In the genomic region with DNA sequence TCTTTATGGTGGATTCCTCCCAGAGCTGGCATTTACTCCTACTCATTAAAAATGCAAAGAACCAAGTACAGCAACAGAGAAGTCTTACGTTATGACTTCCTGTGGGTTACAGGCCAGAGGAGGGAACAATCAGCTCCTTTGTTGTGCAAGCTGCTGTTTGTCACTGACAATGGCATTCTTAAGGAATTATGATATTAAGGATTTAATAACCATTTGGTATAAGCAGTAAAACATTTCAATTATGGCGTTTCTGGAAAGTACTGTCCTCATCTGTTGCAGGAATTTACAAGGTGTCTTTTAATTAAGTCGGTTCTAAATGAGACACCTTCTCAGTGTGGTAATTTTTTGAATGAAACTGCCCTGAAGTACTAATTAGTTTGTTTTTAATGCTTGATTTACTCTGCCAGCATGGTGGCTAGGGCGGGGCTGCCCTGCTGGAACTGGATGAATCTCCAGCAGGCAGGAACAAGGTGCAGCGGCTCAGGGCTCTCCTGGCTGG, we compare ENCODE assay signal across 10 cellular contexts. TPM values are rescaled to one million over a fixed set of nuclear protein-coding genes. Genes with fewer than 3 reads are reported as not detected.
A peak's percentile ranks its signal among the peaks of the same experiment; 100 is the strongest.
DNase-seq lines count a peak whose midpoint lies in the region; TF ChIP-seq lines count a peak whose summit lies in the region.
"Had no signal": no experiment of that assay in that cellular context is flagged by ENCODE, and none has a peak within 500 bp of the region (broad histone marks: within the 10 kb centered on the region; RNA-seq: fewer than 3 reads in every experiment).

No MANE protein-coding gene starts in this region.

- H3K4me1 ChIP-seq in colonic mucosa, result no peaks in the 10 kb centered on the region
- peaks cover 0 to 6% (median 0%) of the 10 kb centered on the region in 4 donors for H3K4me1 ChIP-seq in stomach

- TF ChIP-seq CTCF in colonic mucosa (IDR thresholded peaks at IDR 0.05) (no peak), retinal pigment epithelial cell (conservative IDR thresholded peaks at IDR 0.05; ENCODE audit: low read depth, low read length) (no peak), stomach (IDR thresholded peaks at IDR 0.05) (no peak)

- intact Hi-C loops in colonic mucosa (cut with DNase I), result no loop called here
- intact Hi-C loops in stomach (cut with DNase I; ENCODE audit: low total_unique reads), result no loop called here

- H3K27ac ChIP-seq in colonic mucosa (no peak overlapping the region), stomach (no peak overlapping the region)
- H3K27ac ChIP-seq: A549, cardiac muscle cell had no signal

- TF ChIP-seq POLR2A in stomach (IDR thresholded peaks at IDR 0.05), result no peak

- DNase-seq in NCI-H2081 (lab: John Stamatoyannopoulos, UW) (peak; percentile 6 to 24), NCI-H2081 treated with DMSO at 0.1 percent for 48 hours (lab: John Stamatoyannopoulos, UW) (no peak), NCI-H69 (lab: John Stamatoyannopoulos, UW) (peak; percentile 93), colonic mucosa (peak; percentile 40), retinal pigment epithelial cell (ENCODE audit: low read depth) (peak; percentile 89), stomach (no peak), Ammon's horn (ENCODE audit: low spot score) (no peak), putamen (ENCODE audit: low spot score) (no peak)

- 29 to 46% (median 43%) methylated on average over 5 of the region's 5 CpGs for WGBS in stomach, 5 donors

- H3K36me3 ChIP-seq in colonic mucosa (no peaks in the 10 kb centered on the region), stomach (no peaks in the 10 kb centered on the region)
- H3K36me3 ChIP-seq: cardiac muscle cell had no signal

- H3K27me3 ChIP-seq in colonic mucosa (no peaks in the 10 kb centered on the region), stomach (no peaks in the 10 kb centered on the region)
- H3K27me3 ChIP-seq: cardiac muscle cell had no signal

- H3K4me3 ChIP-seq in colonic mucosa (no peak overlapping the region), retinal pigment epithelial cell (ENCODE audit: low read length) (no peak overlapping the region), stomach (no peak overlapping the region)
- H3K4me3 ChIP-seq: A549, cardiac muscle cell had no signal

- H3K9me3 ChIP-seq in colonic mucosa (no peaks in the 10 kb centered on the region), stomach (no peaks in the 10 kb centered on the region)
- H3K9me3 ChIP-seq: A549 had no signal

- H3K9ac ChIP-seq in colonic mucosa (ENCODE audit: low read depth in 2 of 2, low read length in 2 of 2), result no peak overlapping the region

- TF ChIP-seq EP300 in stomach (IDR thresholded peaks at IDR 0.05), result no peak

RNA-seq across cellular contexts. Expression of a gene that starts 49.1 kb away (rescaled TPM):
- 100 to 1,000 TPM; 297 to 306 TPM for total RNA-seq in colonic mucosa
- total RNA-seq in stomach, result 100 to 1,000 TPM in 3 of 5 donors, 10 to 100 TPM in 2; 55.8 to 307 (median 125) TPM
- 100 to 1,000 TPM; 134 to 267 (median 183) TPM for polyA plus RNA-seq in stomach

Comparison
In these comparisons a context has a peak if more than half of its experiments do, and no peak if none do; other contexts are left out.
1. DNase-seq: peak in NCI-H2081 (2 of 2), NCI-H69 (single experiment), colonic mucosa (single experiment) and retinal pigment epithelial cell (single experiment); none in NCI-H2081 treated with DMSO at 0.1 percent for 48 hours (single experiment), stomach (single experiment), Ammon's horn (single experiment) and putamen (single experiment).